In genomic region chr16:74501484-74502479, GRCh38 we compare ENCODE assay signal across 12 cellular contexts.
DNase-seq lines count a peak whose midpoint lies in the region; ATAC-seq and TF ChIP-seq lines count a peak whose summit lies in the region.
"Had no signal": no experiment of that assay in that cellular context is flagged by ENCODE, and none has a peak within 500 bp of the region (broad histone marks: within the 10 kb centered on the region; RNA-seq: fewer than 3 reads in every experiment).

No MANE protein-coding gene starts in this region.

- H3K36me3 Mint-ChIP-seq in CD4-positive, alpha-beta T cell (ENCODE audit: low read depth): peaks cover 76% of the 10 kb centered on the region
- H3K36me3 Mint-ChIP-seq in nephron (ENCODE audit: low read depth): peaks cover 36% of the 10 kb centered on the region

- H3K9ac ChIP-seq in endocrine pancreas (ENCODE audit: control insufficient read depth, insufficient read depth, low read length): no peak overlapping the region

- CTCF ChIA-PET in CD4-positive, alpha-beta T cell (lab: Charles Lee): no interaction called here

- H3K27me3 ChIP-seq in CD4-positive, alpha-beta T cell (ENCODE audit: control insufficient read depth, insufficient read depth, low read length): no peaks in the 10 kb centered on the region
- no peaks in the 10 kb centered on the region for H3K27me3 ChIP-seq in endocrine pancreas (ENCODE audit: control insufficient read depth, insufficient read depth, low read length)

- H3K4me3 ChIP-seq in endocrine pancreas (ENCODE audit: control insufficient read depth, insufficient read depth, low read length): peak overlapping the region; percentile 25

- intact Hi-C loops in CD4-positive, alpha-beta T cell (cut with DNase I, micrococcal nuclease): no loop called here

- no peaks in the 10 kb centered on the region for H3K27me3 Mint-ChIP-seq in CD4-positive, alpha-beta T cell
- no peaks in the 10 kb centered on the region for H3K27me3 Mint-ChIP-seq in nephron (ENCODE audit: low read depth)
- H3K27me3 Mint-ChIP-seq: activated B cell treated with CpG ODN at 0.5 μM for 24 hours had no signal

- no peaks in the 10 kb centered on the region for H3K9me3 ChIP-seq in CD4-positive, alpha-beta T cell (ENCODE audit: control insufficient read depth, low read length)
- H3K9me3 ChIP-seq in endocrine pancreas (ENCODE audit: control insufficient read depth, low read length): no peaks in the 10 kb centered on the region
- H3K9me3 ChIP-seq: Caco-2 had no signal

- peaks cover 23% of the 10 kb centered on the region for H3K4me1 Mint-ChIP-seq in CD4-positive, alpha-beta T cell (ENCODE audit: low read depth)
- peaks cover 20% of the 10 kb centered on the region for H3K4me1 Mint-ChIP-seq in nephron
- H3K4me1 Mint-ChIP-seq: activated B cell treated with CpG ODN at 0.5 μM for 24 hours had no signal

- POLR2A ChIA-PET in CD4-positive, alpha-beta T cell (lab: Charles Lee): interaction anchor here (1.0 kb wide), 1 partner anchor 105 kb away, joined by 3 read pairs; the partner anchor contains the start of gene GLG1

- peaks cover 28% of the 10 kb centered on the region for H3K4me1 ChIP-seq in endocrine pancreas (ENCODE audit: control insufficient read depth, insufficient read depth, low read length)
- H3K4me1 ChIP-seq: Caco-2 had no signal

- TF ChIP-seq CTCF in CD4-positive, alpha-beta T cell (IDR thresholded peaks at IDR 0.05): no peak
- TF ChIP-seq CTCF in nephron (IDR thresholded peaks at IDR 0.05; ENCODE audit: unreplicated experiment in 3 of 3): no peak

- no peaks in the 10 kb centered on the region for H3K9me3 Mint-ChIP-seq in CD4-positive, alpha-beta T cell
- H3K9me3 Mint-ChIP-seq in nephron: no peaks in the 10 kb centered on the region
- H3K9me3 Mint-ChIP-seq: activated B cell treated with CpG ODN at 0.5 μM for 24 hours had no signal

- H3K36me3 ChIP-seq in endocrine pancreas (ENCODE audit: control insufficient read depth, insufficient read depth, low read length): no peaks in the 10 kb centered on the region

- no peak for DNase-seq in CD4-positive, alpha-beta T cell
- DNase-seq in NCI-H2227 (lab: John Stamatoyannopoulos, UW; ENCODE audit: unreplicated experiment) (peak; percentile 10), SKM-1 treated with dmso at 0.1 percent for 144 hours (lab: John Stamatoyannopoulos, UW; ENCODE audit: unreplicated experiment) (no peak), DMS114 treated with DMSO at 0.1 percent for 48 hours (lab: John Stamatoyannopoulos, UW; ENCODE audit: unreplicated experiment) (no peak)
- no peak for DNase-seq in stimulated activated CD4-positive, alpha-beta T cell treated with anti-CD3 and anti-CD28 coated beads, Interleukin-15, amount 100 ng/mL, for 24 hours
- DNase-seq: activated B cell treated with CpG ODN at 0.5 μM for 24 hours; activated effector memory CD4-positive, alpha-beta T cell treated with Interleukin-2 at 50 U/mL for 16 hours; Caco-2; NCI-H1694 treated with DMSO at 0.1 percent for 48 hours had no signal

- no peak overlapping the region for H3K27ac ChIP-seq in CD4-positive, alpha-beta T cell (ENCODE audit: low read depth, low read length)

- H3K4me3 Mint-ChIP-seq in CD4-positive, alpha-beta T cell: no peak overlapping the region
- H3K4me3 Mint-ChIP-seq in nephron: no peak overlapping the region
- H3K4me3 Mint-ChIP-seq: activated B cell treated with CpG ODN at 0.5 μM for 24 hours had no signal

- peak overlapping the region; percentile 70 for H3K27ac Mint-ChIP-seq in CD4-positive, alpha-beta T cell
- peak overlapping the region; percentile 31 to 72 (median 52) for H3K27ac Mint-ChIP-seq in nephron
- H3K27ac Mint-ChIP-seq: activated B cell treated with CpG ODN at 0.5 μM for 24 hours had no signal

- no peak for ATAC-seq in CD4-positive, alpha-beta T cell (ENCODE audit: poor library complexity)
- no peak for ATAC-seq in GM21528 (IDR thresholded peaks at IDR 0.05; ENCODE audit: low FRiP score, unreplicated experiment)
